In genomic region chr20:3119044-3119443, GRCh38 we compare ENCODE assay signal across 17 cellular contexts. TPM values are rescaled to one million over a fixed set of nuclear protein-coding genes. Genes with fewer than 3 reads are reported as not detected.
"Had no signal": no experiment of that assay in that cellular context is flagged by ENCODE, and none has a peak within 500 bp of the region (broad histone marks: within the 10 kb centered on the region; RNA-seq: fewer than 3 reads in every experiment).

No MANE protein-coding gene starts in this region.

- DNase-seq: aorta, foreskin keratinocyte, head of caudate nucleus, naive B cell, T1000, transverse colon had no signal

- H3K4me1 ChIP-seq: breast epithelium, transverse colon had no signal

- H3K27me3 Mint-ChIP-seq: naive B cell, progenitor cell of endocrine pancreas had no signal

- H3K27ac Mint-ChIP-seq: progenitor cell of endocrine pancreas; stimulated activated effector memory CD8-positive, alpha-beta T cell treated with anti-CD3 and anti-CD28 coated beads, Interleukin-12 subunit alpha, Interleukin-12 subunit beta, amount 100 ng/mL, for 72 hours had no signal

- H3K9me3 Mint-ChIP-seq: stimulated activated effector memory CD8-positive, alpha-beta T cell treated with anti-CD3 and anti-CD28 coated beads, Interleukin-12 subunit alpha, Interleukin-12 subunit beta, amount 100 ng/mL, for 72 hours had no signal

- ATAC-seq: activated naive CD4-positive, alpha-beta T cell treated with anti-CD3 and anti-CD28 coated beads, Interleukin-2, amount 50 U/mL, for 72 hours; esophagus mucosa; foreskin keratinocyte; right cardiac atrium; stimulated activated effector memory CD8-positive, alpha-beta T cell treated with anti-CD3 and anti-CD28 coated beads, Interleukin-12 subunit alpha, Interleukin-12 subunit beta, amount 100 ng/mL, for 72 hours had no signal

- H3K36me3 ChIP-seq: breast epithelium had no signal

- H3K4me3 ChIP-seq: smooth muscle cell, transverse colon had no signal

- H3K4me2 ChIP-seq: smooth muscle cell had no signal

- H3K27me3 ChIP-seq: breast epithelium, dorsolateral prefrontal cortex, foreskin keratinocyte, transverse colon had no signal

- H3K4me3 Mint-ChIP-seq: naive B cell; stimulated activated effector memory CD8-positive, alpha-beta T cell treated with anti-CD3 and anti-CD28 coated beads, Interleukin-12 subunit alpha, Interleukin-12 subunit beta, amount 100 ng/mL, for 72 hours had no signal

- H3K9me3 ChIP-seq: breast epithelium, transverse colon had no signal

- H3K27ac ChIP-seq: foreskin keratinocyte, transverse colon, VCaP had no signal

RNA-seq across cellular contexts. Expression of gene AVP, which starts 34.5 kb away (rescaled TPM):
- total RNA-seq: aorta, breast epithelium, cerebellum, esophagus mucosa, foreskin keratinocyte, lung microvascular endothelial cell, progenitor cell of endocrine pancreas, right cardiac atrium, smooth muscle cell, transverse colon had no signal
- polyA plus RNA-seq: aorta, foreskin keratinocyte, right cardiac atrium, smooth muscle cell had no signal

RNA-seq across cellular contexts. Expression of gene OXT, which starts 47.6 kb away (rescaled TPM):
- total RNA-seq: activated naive CD4-positive, alpha-beta T cell treated with anti-CD3 and anti-CD28 coated beads, Interleukin-2, amount 50 U/mL, for 72 hours; aorta; cerebellum; esophagus mucosa; foreskin keratinocyte; lung microvascular endothelial cell; progenitor cell of endocrine pancreas; smooth muscle cell; transverse colon had no signal
- polyA plus RNA-seq: foreskin keratinocyte, right cardiac atrium had no signal
